36 cellular contexts compared by ENCODE assay signal in genomic region chr11:64295760-64296159, GRCh38. TPM values are rescaled to one million over a fixed set of nuclear protein-coding genes. Genes with fewer than 3 reads are reported as not detected.
"Had no signal": no experiment of that assay in that cellular context is flagged by ENCODE, and none has a peak within 500 bp of the region (broad histone marks: within the 10 kb centered on the region; RNA-seq: fewer than 3 reads in every experiment).

No MANE protein-coding gene starts in this region.

- H3K27ac Mint-ChIP-seq: activated B cell treated with CpG ODN at 0.5 μM for 24 hours; activated CD4-positive, alpha-beta memory T cell treated with anti-CD3 and anti-CD28 coated beads for 36 hours; activated CD4-positive, alpha-beta T cell treated with anti-CD3 and anti-CD28 coated beads, Interleukin-2, amount 10 ng/mL, durations not matched to agents 24 days and 14 days; activated CD8-positive, alpha-beta T cell treated with anti-CD3 and anti-CD28 coated beads for 36 hours; activated naive CD4-positive, alpha-beta T cell treated with anti-CD3 and anti-CD28 coated beads, Interleukin-2, amount 10 ng/mL, durations not matched to agents 7 days and 5 days; activated naive CD8-positive, alpha-beta T cell; activated naive CD8-positive, alpha-beta T cell treated with anti-CD3 and anti-CD28 coated beads, Interleukin-2, amount 10 ng/mL, durations not matched to agents 7 days and 5 days; activated naive CD8-positive, alpha-beta T cell treated with anti-CD3 and anti-CD28 coated beads, Interleukin-2, amount 50 U/mL, for 24 hours; activated T-helper 2 cell treated with anti-CD3 and anti-CD28 coated beads, Interferon-gamma antibody, Interleukin-2, Interleukin-4, amounts not matched to agents 10 μg/mL and 5 μg/mL and 100 μg/mL, durations not matched to agents 14 hours and 24 hours and 36 hours; T-helper 1 cell treated with Interleukin-12 subunit alpha and Interleukin-12 subunit beta and Interleukin-4 antibody, amounts not matched to agents 30 μg/mL and 1 μg/mL, for 36 hours; T-helper 2 cell treated with Interferon-gamma antibody and Interleukin-4, amounts not matched to agents 5 μg/mL and 100 μg/mL, for 36 hours had no signal

- H3K27ac ChIP-seq: ascending aorta, cardiac muscle cell, VCaP had no signal

- H3K4me3 Mint-ChIP-seq: activated B cell treated with CpG ODN at 0.5 μM for 24 hours; activated CD4-positive, alpha-beta memory T cell treated with anti-CD3 and anti-CD28 coated beads for 36 hours; activated CD4-positive, alpha-beta T cell treated with anti-CD3 and anti-CD28 coated beads, Interleukin-2, amount 10 ng/mL, durations not matched to agents 24 days and 14 days; activated CD8-positive, alpha-beta T cell treated with anti-CD3 and anti-CD28 coated beads for 36 hours; activated naive CD4-positive, alpha-beta T cell treated with anti-CD3 and anti-CD28 coated beads, Interleukin-2, amount 10 ng/mL, durations not matched to agents 7 days and 5 days; activated naive CD4-positive, alpha-beta T cell treated with anti-CD3 and anti-CD28 coated beads, Interleukin-2, amount 50 U/mL, for 24 hours; activated naive CD8-positive, alpha-beta T cell; activated naive CD8-positive, alpha-beta T cell treated with anti-CD3 and anti-CD28 coated beads, Interleukin-2, amount 10 ng/mL, durations not matched to agents 7 days and 5 days; activated naive CD8-positive, alpha-beta T cell treated with anti-CD3 and anti-CD28 coated beads, Interleukin-2, amount 50 U/mL, for 24 hours; central memory CD8-positive, alpha-beta T cell; T-helper 1 cell treated with Interleukin-12 subunit alpha and Interleukin-12 subunit beta and Interleukin-4 antibody, amounts not matched to agents 30 μg/mL and 1 μg/mL, for 36 hours; T-helper 2 cell treated with Interferon-gamma antibody and Interleukin-4, amounts not matched to agents 5 μg/mL and 100 μg/mL, for 36 hours had no signal

- H3K4me3 ChIP-seq: ascending aorta, cardiac muscle cell had no signal

- H3K36me3 Mint-ChIP-seq: activated CD4-positive, alpha-beta memory T cell treated with anti-CD3 and anti-CD28 coated beads for 36 hours; activated naive CD4-positive, alpha-beta T cell treated with anti-CD3 and anti-CD28 coated beads, Interleukin-2, amount 50 U/mL, for 24 hours; activated naive CD8-positive, alpha-beta T cell; activated naive CD8-positive, alpha-beta T cell treated with anti-CD3 and anti-CD28 coated beads, Interleukin-2, amount 10 ng/mL, durations not matched to agents 7 days and 5 days; brain had no signal

- ATAC-seq: activated CD8-positive, alpha-beta T cell treated with anti-CD3 and anti-CD28 coated beads for 36 hours; activated naive CD8-positive, alpha-beta T cell treated with anti-CD3 and anti-CD28 coated beads, Interleukin-2, amount 50 U/mL, for 24 hours had no signal

- DNase-seq: activated B cell treated with CpG ODN at 0.5 μM for 24 hours; activated CD4-positive, alpha-beta memory T cell treated with anti-CD3 and anti-CD28 coated beads for 36 hours; activated CD4-positive, alpha-beta T cell treated with anti-CD3 and anti-CD28 coated beads for 4 hours; activated CD4-positive, alpha-beta T cell treated with anti-CD3 and anti-CD28 coated beads, Interleukin-2, amount 10 ng/mL, durations not matched to agents 24 days and 14 days; activated CD4-positive, alpha-beta T cell treated with anti-CD3 and anti-CD28 coated beads, Interleukin-2, amount 50 U/mL, for 1 hour; activated CD4-positive, alpha-beta T cell treated with anti-CD3 and anti-CD28 coated beads, Interleukin-2, amount 50 U/mL, for 4 hours; activated CD4-positive, CD25-positive, alpha-beta regulatory T cell treated with anti-CD3 and anti-CD28 coated beads, Interleukin-2, amount 50 U/mL, for 72 hours; activated CD8-positive, alpha-beta memory T cell treated with anti-CD3 and anti-CD28 coated beads, Interleukin-2, amount 50 U/mL, for 4 hours; activated CD8-positive, alpha-beta T cell treated with anti-CD3 and anti-CD28 coated beads for 36 hours; activated effector memory CD4-positive, alpha-beta T cell treated with Interleukin-2 at 50 U/mL for 16 hours; activated gamma-delta T cell; activated naive CD4-positive, alpha-beta T cell treated with anti-CD3 and anti-CD28 coated beads, Interleukin-2, amount 10 ng/mL, durations not matched to agents 7 days and 5 days; activated naive CD4-positive, alpha-beta T cell treated with Interleukin-2 at 50 U/mL for 16 hours; activated naive CD8-positive, alpha-beta T cell treated with anti-CD3 and anti-CD28 coated beads, Interleukin-2, amount 10 ng/mL, durations not matched to agents 7 days and 5 days; activated naive CD8-positive, alpha-beta T cell treated with anti-CD3 and anti-CD28 coated beads, Interleukin-2, amount 50 U/mL, for 24 hours; activated T-cell treated with anti-CD3 and anti-CD28 coated beads for 4 hours; activated T-cell treated with anti-CD3 and anti-CD28 coated beads, Interleukin-2, amount 50 U/mL, for 1 hour; activated T-cell treated with anti-CD3 and anti-CD28 coated beads, Interleukin-2, amount 50 U/mL, for 48 hours; amygdala; anterior cingulate cortex; caudate nucleus; cerebellar nuclear complex; T-helper 1 cell; T-helper 2 cell; T-helper 9 cell had no signal

- H3K9me3 ChIP-seq: ascending aorta had no signal

- H3K9me3 Mint-ChIP-seq: activated B cell treated with CpG ODN at 0.5 μM for 24 hours; activated CD4-positive, alpha-beta memory T cell treated with anti-CD3 and anti-CD28 coated beads for 36 hours; activated CD4-positive, alpha-beta T cell treated with anti-CD3 and anti-CD28 coated beads, Interleukin-2, amount 10 ng/mL, durations not matched to agents 24 days and 14 days; activated CD8-positive, alpha-beta T cell treated with anti-CD3 and anti-CD28 coated beads for 36 hours; activated naive CD4-positive, alpha-beta T cell treated with anti-CD3 and anti-CD28 coated beads, Interleukin-2, amount 10 ng/mL, durations not matched to agents 7 days and 5 days; activated naive CD4-positive, alpha-beta T cell treated with anti-CD3 and anti-CD28 coated beads, Interleukin-2, amount 50 U/mL, for 24 hours; activated naive CD8-positive, alpha-beta T cell treated with anti-CD3 and anti-CD28 coated beads, Interleukin-2, amount 10 ng/mL, durations not matched to agents 7 days and 5 days; activated naive CD8-positive, alpha-beta T cell treated with anti-CD3 and anti-CD28 coated beads, Interleukin-2, amount 50 U/mL, for 24 hours; activated T-helper 2 cell treated with anti-CD3 and anti-CD28 coated beads, Interferon-gamma antibody, Interleukin-2, Interleukin-4, amounts not matched to agents 10 μg/mL and 5 μg/mL and 100 μg/mL, durations not matched to agents 14 hours and 24 hours and 36 hours; central memory CD8-positive, alpha-beta T cell; T-helper 1 cell treated with Interleukin-12 subunit alpha and Interleukin-12 subunit beta and Interleukin-4 antibody, amounts not matched to agents 30 μg/mL and 1 μg/mL, for 36 hours; T-helper 2 cell treated with Interferon-gamma antibody and Interleukin-4, amounts not matched to agents 5 μg/mL and 100 μg/mL, for 36 hours had no signal

- H3K36me3 ChIP-seq: ascending aorta, cardiac muscle cell had no signal

RNA-seq across cellular contexts. Expression of gene CATSPERZ, which starts 4.4 kb away (rescaled TPM):
- total RNA-seq: activated B cell treated with CpG ODN at 0.5 μM for 24 hours; activated CD4-positive, alpha-beta memory T cell treated with anti-CD3 and anti-CD28 coated beads for 36 hours; activated CD4-positive, alpha-beta T cell treated with anti-CD3 and anti-CD28 coated beads, Interleukin-2, amount 10 ng/mL, durations not matched to agents 24 days and 14 days; activated CD8-positive, alpha-beta memory T cell treated with anti-CD3 and anti-CD28 coated beads for 36 hours; activated naive CD8-positive, alpha-beta T cell treated with anti-CD3 and anti-CD28 coated beads, Interleukin-2, amount 10 ng/mL, durations not matched to agents 7 days and 5 days; ascending aorta; cardiac muscle cell had no signal

RNA-seq across cellular contexts. Expression of gene KCNK4, which starts 4.7 kb away (rescaled TPM):
- total RNA-seq: activated CD8-positive, alpha-beta memory T cell treated with anti-CD3 and anti-CD28 coated beads for 36 hours; activated naive CD8-positive, alpha-beta T cell treated with anti-CD3 and anti-CD28 coated beads, Interleukin-2, amount 10 ng/mL, durations not matched to agents 7 days and 5 days; activated T-helper 2 cell treated with anti-CD3 and anti-CD28 coated beads, Interferon-gamma antibody, Interleukin-2, Interleukin-4, amounts not matched to agents 10 μg/mL and 5 μg/mL and 100 μg/mL, durations not matched to agents 14 hours and 24 hours and 36 hours; ascending aorta; cardiac muscle cell had no signal
